11 cellular contexts compared by ENCODE assay signal in genomic region chr2:239273280-239274234, GRCh38.
A peak's percentile ranks its signal among the peaks of the same experiment; 100 is the strongest.
DNase-seq lines count a peak whose midpoint lies in the region; ATAC-seq and TF ChIP-seq lines count a peak whose summit lies in the region.
"Had no signal": no experiment of that assay in that cellular context is flagged by ENCODE, and none has a peak within 500 bp of the region (broad histone marks: within the 10 kb centered on the region; RNA-seq: fewer than 3 reads in every experiment).

No MANE protein-coding gene starts in this region.

- no peak for ATAC-seq in right cardiac atrium

- TF ChIP-seq POLR2A in thyroid gland (IDR thresholded peaks at IDR 0.05), result no peak

- WGBS in right cardiac atrium, result 85% methylated on average over 23 of the region's 23 CpGs
- 90 to 92% methylated on average over 23 of the region's 23 CpGs for WGBS in thyroid gland, 2 donors

- H3K27ac ChIP-seq in right cardiac atrium (ENCODE audit: low read length), result no peak overlapping the region
- peak overlapping the region; percentile 71 for H3K27ac ChIP-seq in stomach smooth muscle (ENCODE audit: low read length)
- peak overlapping the region in 1 of 3 donors; percentile 52 for H3K27ac ChIP-seq in thyroid gland

- no peak for DNase-seq in T-helper 2 cell treated with Interferon-gamma antibody and Interleukin-4, amounts not matched to agents 5 μg/mL and 100 μg/mL, for 36 hours (ENCODE audit: low spot score)
- DNase-seq in T-helper 2 cell, result no peak
- peak; percentile 82 for DNase-seq in SW480 (ENCODE audit: low spot score)
- DNase-seq in right cardiac atrium, result peak in 2 of 3 donors; percentile 26 to 60
- DNase-seq in thyroid gland, result no peak
- no peak for DNase-seq in HPDE6-E6E7 (ENCODE audit: extremely low spot score)
- no peak for DNase-seq in HCEC 1CT
- DNase-seq: NCI-H146; SIG-M5; stimulated activated CD4-positive, alpha-beta T cell treated with anti-CD3 and anti-CD28 coated beads, Interleukin-12 subunit alpha, Interleukin-12 subunit beta, amount 100 ng/mL, for 4 hours had no signal

- peak overlapping the region; percentile 53 for H3K4me3 Mint-ChIP-seq in T-helper 2 cell treated with Interferon-gamma antibody and Interleukin-4, amounts not matched to agents 5 μg/mL and 100 μg/mL, for 36 hours

- H3K9me3 Mint-ChIP-seq in T-helper 2 cell treated with Interferon-gamma antibody and Interleukin-4, amounts not matched to agents 5 μg/mL and 100 μg/mL, for 36 hours, result no peaks in the 10 kb centered on the region

- peaks cover 18% of the 10 kb centered on the region for H3K4me1 ChIP-seq in right cardiac atrium (ENCODE audit: control insufficient read depth, insufficient read depth, low read length)
- peaks cover 72% of the 10 kb centered on the region for H3K4me1 ChIP-seq in stomach smooth muscle (ENCODE audit: control insufficient read depth, insufficient read depth, low read length)
- peaks cover 19 to 64% of the 10 kb centered on the region in 2 donors for H3K4me1 ChIP-seq in thyroid gland

- H3K36me3 ChIP-seq in stomach smooth muscle (ENCODE audit: control insufficient read depth in 2 of 2, insufficient read depth in 2 of 2, low read length in 2 of 2) (no peaks in the 10 kb centered on the region), thyroid gland (no peaks in the 10 kb centered on the region)

- no peak overlapping the region for H3K9ac ChIP-seq in stomach smooth muscle (ENCODE audit: low read length in 2 of 2)

- H3K9me3 ChIP-seq in right cardiac atrium (ENCODE audit: control insufficient read depth, low read length) (no peaks in the 10 kb centered on the region), stomach smooth muscle (ENCODE audit: control insufficient read depth in 2 of 2, low read length in 2 of 2) (no peaks in the 10 kb centered on the region), thyroid gland (no peaks in the 10 kb centered on the region)

- no peaks in the 10 kb centered on the region for H3K27me3 ChIP-seq in right cardiac atrium (ENCODE audit: control insufficient read depth, insufficient read depth)
- H3K27me3 ChIP-seq in stomach smooth muscle (ENCODE audit: control insufficient read depth in 1 of 2, insufficient read depth in 2 of 2, low read length in 2 of 2), result no peaks in the 10 kb centered on the region
- H3K27me3 ChIP-seq in thyroid gland, result no peaks in the 10 kb centered on the region

- no peak overlapping the region for H3K4me3 ChIP-seq in right cardiac atrium (ENCODE audit: low read length)
- no peak overlapping the region for H3K4me3 ChIP-seq in stomach smooth muscle (ENCODE audit: low read length in 2 of 2)
- no peak overlapping the region for H3K4me3 ChIP-seq in thyroid gland (replicated peaks in 1 of 3)

- H3K36me3 Mint-ChIP-seq in T-helper 2 cell treated with Interferon-gamma antibody and Interleukin-4, amounts not matched to agents 5 μg/mL and 100 μg/mL, for 36 hours (ENCODE audit: low read depth), result peaks cover 27% of the 10 kb centered on the region

- peaks cover 6% of the 10 kb centered on the region for H3K27me3 Mint-ChIP-seq in T-helper 2 cell treated with Interferon-gamma antibody and Interleukin-4, amounts not matched to agents 5 μg/mL and 100 μg/mL, for 36 hours (ENCODE audit: low read depth)

- H3K4me1 Mint-ChIP-seq in T-helper 2 cell treated with Interferon-gamma antibody and Interleukin-4, amounts not matched to agents 5 μg/mL and 100 μg/mL, for 36 hours (ENCODE audit: low read depth), result peaks cover 73% of the 10 kb centered on the region

- H3K27ac Mint-ChIP-seq in T-helper 2 cell treated with Interferon-gamma antibody and Interleukin-4, amounts not matched to agents 5 μg/mL and 100 μg/mL, for 36 hours, result peak overlapping the region; percentile 95

- no peak for TF ChIP-seq CTCF in thyroid gland (IDR thresholded peaks at IDR 0.05)

- intact Hi-C loops in right cardiac atrium (cut with DNase I) (no loop called here), thyroid gland (cut with DNase I) (no loop called here)

Comparison
In these comparisons a context has a peak if more than half of its experiments do, and no peak if none do; other contexts are left out.
1. DNase-seq: peak in SW480 (single experiment) and right cardiac atrium (2 of 3); none in T-helper 2 cell treated with Interferon-gamma antibody and Interleukin-4, amounts not matched to agents 5 μg/mL and 100 μg/mL, for 36 hours (single experiment), T-helper 2 cell (0 of 5), thyroid gland (0 of 2), HPDE6-E6E7 (single experiment) and HCEC 1CT (single experiment).